ENCODE assay signal across 8 cellular contexts in genomic region chr5:147453901-147454814, GRCh38. TPM values are rescaled to one million over a fixed set of nuclear protein-coding genes. Genes with fewer than 3 reads are reported as not detected.
DNase-seq lines count a peak whose midpoint lies in the region; ATAC-seq and TF ChIP-seq lines count a peak whose summit lies in the region.

No MANE protein-coding gene starts in this region.

- TF ChIP-seq EP300 in gastroesophageal sphincter (IDR thresholded peaks at IDR 0.05), result no peak

- H3K4me3 Mint-ChIP-seq in activated naive CD4-positive, alpha-beta T cell treated with anti-CD3 and anti-CD28 coated beads for 36 hours, result peak overlapping the region; percentile 76

- H3K4me1 ChIP-seq in gastroesophageal sphincter, result peaks cover 6 to 62% (median 13%) of the 10 kb centered on the region in 3 donors

- ATAC-seq in gastroesophageal sphincter, result peak; percentile 84

- peak overlapping the region; percentile 83 to 91 for H3K4me3 ChIP-seq in gastroesophageal sphincter

- H3K27ac ChIP-seq in gastroesophageal sphincter (peak overlapping the region; percentile 83 to 98 (median 90)), substantia nigra (ENCODE audit: low read depth, low read length, poor library complexity, severe bottlenecking) (peak overlapping the region; percentile 20)

- H3K36me3 Mint-ChIP-seq in activated naive CD4-positive, alpha-beta T cell treated with anti-CD3 and anti-CD28 coated beads for 36 hours (ENCODE audit: low read depth), result no peaks in the 10 kb centered on the region

- no peaks in the 10 kb centered on the region for H3K36me3 ChIP-seq in gastroesophageal sphincter

- CTCF ChIA-PET in activated naive CD4-positive, alpha-beta T cell treated with anti-CD3 and anti-CD28 coated beads for 36 hours (lab: Charles Lee), result interaction anchor here (0.6 to 1.5 kb wide), 9 partner anchors 13 to 1884 kb away, joined by 3 to 5 read pairs (median 3); no protein-coding TSS in a partner anchor

- H3K9me3 ChIP-seq in gastroesophageal sphincter, result no peaks in the 10 kb centered on the region

- H3K9me3 Mint-ChIP-seq in activated naive CD4-positive, alpha-beta T cell treated with anti-CD3 and anti-CD28 coated beads for 36 hours, result no peaks in the 10 kb centered on the region

- TF ChIP-seq POLR2A in gastroesophageal sphincter (IDR thresholded peaks at IDR 0.05), result peak; percentile 54 to 56

- H3K27me3 ChIP-seq in gastroesophageal sphincter, result no peaks in the 10 kb centered on the region

- TF ChIP-seq CTCF in LNCAP (IDR thresholded peaks at IDR 0.05) (peak; percentile 96), gastroesophageal sphincter (IDR thresholded peaks at IDR 0.05) (peak; percentile 89 to 97 (median 93))

- H3K27me3 Mint-ChIP-seq in activated naive CD4-positive, alpha-beta T cell treated with anti-CD3 and anti-CD28 coated beads for 36 hours (ENCODE audit: low read depth), result peaks cover 68% of the 10 kb centered on the region

- DNase-seq in EH (ENCODE audit: low read depth), result peak; percentile 86
- DNase-seq in H4 (ENCODE audit: low spot score), result peak; percentile 71
- peak; percentile 49 for DNase-seq in SHP77 treated with DMSO at 0.1 percent for 48 hours (lab: John Stamatoyannopoulos, UW)
- DNase-seq in activated naive CD4-positive, alpha-beta T cell treated with anti-CD3 and anti-CD28 coated beads for 36 hours, result peak; percentile 74
- DNase-seq in non-pigmented ciliary epithelial cell (ENCODE audit: low read depth), result peak; percentile 56
- peak in 47 of 49 donors; percentile 18 to 85 (median 68) for DNase-seq in substantia nigra (lab: John Stamatoyannopoulos, UW)

- intact Hi-C loops in activated naive CD4-positive, alpha-beta T cell treated with anti-CD3 and anti-CD28 coated beads for 36 hours (cut with micrococcal nuclease), result loop anchor here (1.0 kb wide), 2 partner anchors 123 to 368 kb away; no protein-coding TSS in a partner anchor

- WGBS in gastroesophageal sphincter (ENCODE audit: low coverage in 1 of 2), 2 donors, result 0 to 4% methylated on average over 7 to 10 of the region's 54 CpGs

- H3K27ac Mint-ChIP-seq in activated naive CD4-positive, alpha-beta T cell treated with anti-CD3 and anti-CD28 coated beads for 36 hours, result no peak overlapping the region

- peaks cover 8% of the 10 kb centered on the region for H3K4me1 Mint-ChIP-seq in activated naive CD4-positive, alpha-beta T cell treated with anti-CD3 and anti-CD28 coated beads for 36 hours (ENCODE audit: low read depth)

RNA-seq across cellular contexts. Expression of gene DPYSL3, which starts 55.7 kb away (rescaled TPM):
- total RNA-seq in H4 (2014; rRNA removed; shearing (Covaris generic)), result 65.2 and 83.9 TPM in 2 replicates
- total RNA-seq in activated naive CD4-positive, alpha-beta T cell treated with anti-CD3 and anti-CD28 coated beads for 36 hours, result under 1 TPM; 0.05 to 0.12 TPM
- total RNA-seq in gastroesophageal sphincter, result 100 to 1,000 TPM; 175 to 475 (median 290) TPM

Comparison
In these comparisons a context has a peak if more than half of its experiments do, and no peak if none do; other contexts are left out.
1. Peak in every context shown above with its lines: DNase-seq, ATAC-seq, H3K4me3 ChIP-seq and H3K27ac ChIP-seq.
2. RNA of gene DPYSL3, which starts 55.7 kb away (total RNA-seq): 175 to 475 TPM in gastroesophageal sphincter and 65.2 to 83.9 TPM in H4; 0.05 to 0.12 TPM in activated naive CD4-positive, alpha-beta T cell treated with anti-CD3 and anti-CD28 coated beads for 36 hours; every median in the first group is over 10 times any median in the second.